ENCODE assay signal across 8 cellular contexts in genomic region chr1:93304716-93305138, GRCh38. TPM values are rescaled to one million over a fixed set of nuclear protein-coding genes. Genes with fewer than 3 reads are reported as not detected.
DNase-seq lines count a peak whose midpoint lies in the region; ATAC-seq and TF ChIP-seq lines count a peak whose summit lies in the region.

No MANE protein-coding gene starts in this region.

- POLR2A ChIA-PET in activated B cell treated with CpG ODN at 0.5 μM for 24 hours (lab: Charles Lee): interaction anchor here (1.8 kb wide), 1 partner anchor 41 kb away, joined by 14 read pairs; the partner anchor contains the start of gene DR1

- WGBS in transverse colon (ENCODE audit: low coverage in 1 of 2), 2 donors: 26 to 43% methylated on average over 2 of the region's 2 CpGs

- H3K4me3 Mint-ChIP-seq in activated B cell treated with CpG ODN at 0.5 μM for 24 hours: no peak overlapping the region
- H3K4me3 Mint-ChIP-seq in natural killer cell: no peak overlapping the region

- H3K27me3 ChIP-seq in DND-41 (ENCODE audit: insufficient read depth, low read length, poor library complexity) (no peaks in the 10 kb centered on the region), transverse colon (no peaks in the 10 kb centered on the region)

- ATAC-seq in DND-41 (ENCODE audit: insufficient read depth, low read depth): peak; percentile 83
- peak; percentile 71 for ATAC-seq in activated B cell treated with CpG ODN at 0.5 μM for 24 hours (ENCODE audit: low read depth)
- peak; percentile 70 to 80 (median 77) for ATAC-seq in natural killer cell
- ATAC-seq in HG02763 (IDR thresholded peaks at IDR 0.05; ENCODE audit: unreplicated experiment): no peak

- H2AFZ ChIP-seq in DND-41 (ENCODE audit: low read depth, low read length): no peak overlapping the region

- H3K27ac Mint-ChIP-seq in activated B cell treated with CpG ODN at 0.5 μM for 24 hours: no peak overlapping the region
- H3K27ac Mint-ChIP-seq in natural killer cell: no peak overlapping the region

- no peaks in the 10 kb centered on the region for H4K20me1 ChIP-seq in DND-41 (ENCODE audit: insufficient read depth, low read length)

- no peaks in the 10 kb centered on the region for H3K9me3 Mint-ChIP-seq in activated B cell treated with CpG ODN at 0.5 μM for 24 hours
- H3K9me3 Mint-ChIP-seq in natural killer cell: no peaks in the 10 kb centered on the region

- H3K36me3 ChIP-seq in DND-41 (ENCODE audit: insufficient read depth, low read length) (no peaks in the 10 kb centered on the region), transverse colon (no peaks in the 10 kb centered on the region)

- H3K4me1 Mint-ChIP-seq in activated B cell treated with CpG ODN at 0.5 μM for 24 hours: no peaks in the 10 kb centered on the region
- no peaks in the 10 kb centered on the region for H3K4me1 Mint-ChIP-seq in natural killer cell

- H3K4me1 ChIP-seq in DND-41 (ENCODE audit: insufficient read depth, low read length) (no peaks in the 10 kb centered on the region), transverse colon (no peaks in the 10 kb centered on the region)

- no peaks in the 10 kb centered on the region for H3K9me3 ChIP-seq in DND-41 (ENCODE audit: insufficient read depth, low read length, severe bottlenecking)
- no peaks in the 10 kb centered on the region for H3K9me3 ChIP-seq in transverse colon

- DNase-seq in DND-41: peak; percentile 59
- peak; percentile 56 for DNase-seq in HFF-Myc (ENCODE audit: extremely low read depth, low read depth)
- DNase-seq in NCI-H2227 (lab: John Stamatoyannopoulos, UW; ENCODE audit: unreplicated experiment): peak; percentile 80
- DNase-seq in activated B cell treated with CpG ODN at 0.5 μM for 24 hours: no peak
- DNase-seq in epithelial cell of prostate (ENCODE audit: low read depth, low spot score): peak; percentile 18
- no peak for DNase-seq in natural killer cell
- DNase-seq in transverse colon: peak; percentile 49

- peaks cover 13% of the 10 kb centered on the region for H3K36me3 Mint-ChIP-seq in activated B cell treated with CpG ODN at 0.5 μM for 24 hours (ENCODE audit: low read depth)
- H3K36me3 Mint-ChIP-seq in natural killer cell: no peaks in the 10 kb centered on the region

- in situ Hi-C loops in transverse colon (cut with MboI; ENCODE audit: low pct_ligation_motif_present in 1 of 4, low pct_unique_long_range_greater_than_20kb in 1 of 4, low sequenced_read_pairs in 3 of 4): loop anchor here in 3 of 4 donors (10.0 to 25.0 kb wide), 4 partner anchors 110 to 533 kb away; partner anchors contain the start of gene FNBP1L (in 1 of the 3)

- TF ChIP-seq POLR2A in transverse colon (IDR thresholded peaks at IDR 0.05): no peak

- CTCF ChIA-PET in activated B cell treated with CpG ODN at 0.5 μM for 24 hours (lab: Charles Lee): interaction anchor here (0.6 to 2.3 kb wide), 28 partner anchors 8 to 1500 kb away, joined by 3 to 22 read pairs (median 4); partner anchors contain the start of gene DR1

- no peak overlapping the region for H3K9ac ChIP-seq in DND-41 (ENCODE audit: low read depth, low read length)

- TF ChIP-seq CTCF in DND-41 (IDR thresholded peaks at IDR 0.05; ENCODE audit: borderline replicate concordance, extremely low read depth, low read length, poor library complexity, severe bottlenecking): peak; percentile 99
- peak; percentile 70 for TF ChIP-seq CTCF in HFF-Myc (IDR thresholded peaks at IDR 0.05; ENCODE audit: low read depth, low read length, missing control alignments)
- TF ChIP-seq CTCF in activated B cell treated with CpG ODN at 0.5 μM for 24 hours (IDR thresholded peaks at IDR 0.05): peak; percentile 87
- TF ChIP-seq CTCF in natural killer cell (IDR thresholded peaks at IDR 0.05): peak; percentile 95
- peak; percentile 81 to 95 (median 84) for TF ChIP-seq CTCF in transverse colon (IDR thresholded peaks at IDR 0.05)

- no peak overlapping the region for H3K4me2 ChIP-seq in DND-41 (ENCODE audit: insufficient read depth, low read length)

- H3K27me3 Mint-ChIP-seq in activated B cell treated with CpG ODN at 0.5 μM for 24 hours (no peaks in the 10 kb centered on the region), natural killer cell (ENCODE audit: low read depth in 2 of 2) (no peaks in the 10 kb centered on the region)

- no peak for TF ChIP-seq EP300 in transverse colon (IDR thresholded peaks at IDR 0.05; ENCODE audit: low read depth)

- H3K79me2 ChIP-seq in DND-41 (ENCODE audit: insufficient read depth, low read length): no peaks in the 10 kb centered on the region

- intact Hi-C loops in activated B cell treated with CpG ODN at 0.5 μM for 24 hours (cut with micrococcal nuclease) (loop anchor here (1.0 to 10.0 kb wide), 9 partner anchors 42 to 1500 kb away; no protein-coding TSS in a partner anchor), natural killer cell (cut with micrococcal nuclease) (loop anchor here (2.0 to 10.0 kb wide), 3 partner anchors 140 to 510 kb away; partner anchors contain the start of gene FNBP1L), transverse colon (cut with DNase I; ENCODE audit: low total_unique reads) (no loop called here)

- H3K27ac ChIP-seq in DND-41 (ENCODE audit: low read length) (no peak overlapping the region), epithelial cell of prostate (no peak overlapping the region), transverse colon (no peak overlapping the region)

- H3K4me3 ChIP-seq in DND-41 (ENCODE audit: low read depth in 1 of 2, low read length in 2 of 2) (no peak overlapping the region), HFF-Myc (replicated peaks; ENCODE audit: low read depth, low read length) (no peak overlapping the region), transverse colon (no peak overlapping the region)

RNA-seq across cellular contexts. Expression of gene DR1, which starts 41.0 kb away (rescaled TPM):
- 62.3 and 62.9 TPM in 2 replicates for total RNA-seq in activated B cell treated with CpG ODN at 0.5 μM for 24 hours
- total RNA-seq in natural killer cell: 10 to 100 TPM; 84.3 to 91.4 (median 85.3) TPM
- total RNA-seq in transverse colon: 10 to 100 TPM; 12.3 to 47.5 (median 32.9) TPM

Comparison
In these comparisons a context has a peak if more than half of its experiments do, and no peak if none do; other contexts are left out.
1. DNase-seq: peak in DND-41 (single experiment), HFF-Myc (single experiment), NCI-H2227 (single experiment), epithelial cell of prostate (single experiment) and transverse colon (single experiment); none in activated B cell treated with CpG ODN at 0.5 μM for 24 hours (single experiment) and natural killer cell (single experiment).
2. Peak in every context shown above with its lines, with median percentiles within 50 percentile points of each other: CTCF ChIP-seq.